ENCODE assay signal across 2 cellular contexts in the genomic region with DNA sequence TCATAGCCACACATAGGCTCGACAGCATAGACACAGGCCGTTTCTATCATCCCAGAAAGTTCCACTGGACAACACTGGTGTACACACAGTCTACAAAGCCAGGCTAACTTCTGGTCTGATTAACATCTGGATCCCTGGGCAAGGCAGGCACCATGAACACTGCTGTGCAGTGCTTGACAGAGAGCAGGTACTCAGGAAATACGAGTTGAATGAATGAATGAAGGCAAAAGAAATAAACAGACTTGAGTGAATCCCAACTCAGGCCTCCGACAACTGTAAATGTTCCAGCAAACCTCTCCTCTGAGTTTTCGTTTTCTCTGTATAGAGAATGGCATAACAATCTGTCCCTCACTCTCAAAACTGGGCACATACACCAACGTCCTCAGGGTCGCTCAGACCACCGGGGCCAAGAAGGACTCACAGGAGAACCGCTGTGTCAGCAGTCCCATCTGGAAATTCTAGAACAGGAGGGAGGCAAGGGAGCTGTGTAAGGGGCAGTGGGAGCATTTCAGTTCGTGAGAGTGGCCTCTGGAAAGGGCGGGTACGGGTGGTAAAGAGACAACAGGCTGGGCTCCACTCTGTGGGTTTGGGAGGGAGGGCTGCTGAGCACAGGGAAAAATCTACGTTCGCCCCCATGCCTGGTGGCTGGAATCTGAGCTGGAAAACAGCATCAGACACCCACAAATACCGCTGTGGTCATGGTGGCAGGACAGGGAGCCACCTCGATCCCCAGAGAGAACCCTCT.
TF ChIP-seq lines count a peak whose summit lies in the region.

No MANE protein-coding gene starts in this region.

TF ChIP-seq in SK-N-SH, 30 proteins besides CTCF, POLR2A, EP300 and RAD21 (continued from another document):
- TF ChIP-seq GATA2 (CRISPR knock-in tag; IDR thresholded peaks at IDR 0.05) (peak; percentile 42), RCOR1 (IDR thresholded peaks at IDR 0.05; ENCODE audit: low read length) (peak; percentile 62), ZBTB33 (IDR thresholded peaks at IDR 0.05; ENCODE audit: borderline replicate concordance, low read depth) (no peak), MEF2A (IDR thresholded peaks at IDR 0.05; ENCODE audit: borderline replicate concordance, low read depth) (no peak), TAF1 (IDR thresholded peaks at IDR 0.05; ENCODE audit: borderline replicate concordance, low read depth, low read length) (no peak), RXRA (IDR thresholded peaks at IDR 0.05; ENCODE audit: borderline replicate concordance, low read depth) (no peak)
- TF ChIP-seq, protein P1, sequence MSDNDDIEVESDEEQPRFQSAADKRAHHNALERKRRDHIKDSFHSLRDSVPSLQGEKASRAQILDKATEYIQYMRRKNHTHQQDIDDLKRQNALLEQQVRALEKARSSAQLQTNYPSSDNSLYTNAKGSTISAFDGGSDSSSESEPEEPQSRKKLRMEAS (IDR thresholded peaks at IDR 0.05; ENCODE audit: low read depth), result no peak
- TF ChIP-seq, protein P2, sequence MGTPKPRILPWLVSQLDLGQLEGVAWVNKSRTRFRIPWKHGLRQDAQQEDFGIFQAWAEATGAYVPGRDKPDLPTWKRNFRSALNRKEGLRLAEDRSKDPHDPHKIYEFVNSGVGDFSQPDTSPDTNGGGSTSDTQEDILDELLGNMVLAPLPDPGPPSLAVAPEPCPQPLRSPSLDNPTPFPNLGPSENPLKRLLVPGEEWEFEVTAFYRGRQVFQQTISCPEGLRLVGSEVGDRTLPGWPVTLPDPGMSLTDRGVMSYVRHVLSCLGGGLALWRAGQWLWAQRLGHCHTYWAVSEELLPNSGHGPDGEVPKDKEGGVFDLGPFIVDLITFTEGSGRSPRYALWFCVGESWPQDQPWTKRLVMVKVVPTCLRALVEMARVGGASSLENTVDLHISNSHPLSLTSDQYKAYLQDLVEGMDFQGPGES (IDR thresholded peaks at IDR 0.05; ENCODE audit: low read depth, low read length), result no peak

TF ChIP-seq in SK-N-SH treated with all-trans-retinoic acid at 6 μM for 48 hours, 23 proteins besides CTCF, POLR2A, EP300 and RAD21 (continued from another document):
- TF ChIP-seq, protein P3, sequence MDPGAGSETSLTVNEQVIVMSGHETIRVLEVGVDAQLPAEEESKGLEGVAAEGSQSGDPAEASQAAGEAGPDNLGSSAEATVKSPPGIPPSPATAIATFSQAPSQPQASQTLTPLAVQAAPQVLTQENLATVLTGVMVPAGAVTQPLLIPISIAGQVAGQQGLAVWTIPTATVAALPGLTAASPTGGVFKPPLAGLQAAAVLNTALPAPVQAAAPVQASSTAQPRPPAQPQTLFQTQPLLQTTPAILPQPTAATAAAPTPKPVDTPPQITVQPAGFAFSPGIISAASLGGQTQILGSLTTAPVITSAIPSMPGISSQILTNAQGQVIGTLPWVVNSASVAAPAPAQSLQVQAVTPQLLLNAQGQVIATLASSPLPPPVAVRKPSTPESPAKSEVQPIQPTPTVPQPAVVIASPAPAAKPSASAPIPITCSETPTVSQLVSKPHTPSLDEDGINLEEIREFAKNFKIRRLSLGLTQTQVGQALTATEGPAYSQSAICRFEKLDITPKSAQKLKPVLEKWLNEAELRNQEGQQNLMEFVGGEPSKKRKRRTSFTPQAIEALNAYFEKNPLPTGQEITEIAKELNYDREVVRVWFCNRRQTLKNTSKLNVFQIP (CRISPR knock-in tag; IDR thresholded peaks at IDR 0.05; ENCODE audit: borderline replicate concordance, low read depth), result no peak
- no peak for TF ChIP-seq GLIS3 (CRISPR knock-in tag; IDR thresholded peaks at IDR 0.05)
- TF ChIP-seq TSHZ2 (CRISPR knock-in tag; IDR thresholded peaks at IDR 0.05), result no peak
- TF ChIP-seq, protein P4, sequence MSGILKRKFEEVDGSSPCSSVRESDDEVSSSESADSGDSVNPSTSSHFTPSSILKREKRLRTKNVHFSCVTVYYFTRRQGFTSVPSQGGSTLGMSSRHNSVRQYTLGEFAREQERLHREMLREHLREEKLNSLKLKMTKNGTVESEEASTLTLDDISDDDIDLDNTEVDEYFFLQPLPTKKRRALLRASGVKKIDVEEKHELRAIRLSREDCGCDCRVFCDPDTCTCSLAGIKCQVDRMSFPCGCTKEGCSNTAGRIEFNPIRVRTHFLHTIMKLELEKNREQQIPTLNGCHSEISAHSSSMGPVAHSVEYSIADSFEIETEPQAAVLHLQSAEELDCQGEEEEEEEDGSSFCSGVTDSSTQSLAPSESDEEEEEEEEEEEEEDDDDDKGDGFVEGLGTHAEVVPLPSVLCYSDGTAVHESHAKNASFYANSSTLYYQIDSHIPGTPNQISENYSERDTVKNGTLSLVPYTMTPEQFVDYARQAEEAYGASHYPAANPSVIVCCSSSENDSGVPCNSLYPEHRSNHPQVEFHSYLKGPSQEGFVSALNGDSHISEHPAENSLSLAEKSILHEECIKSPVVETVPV (CRISPR knock-in tag; IDR thresholded peaks at IDR 0.05), result no peak
